37 cellular contexts compared by ENCODE assay signal in genomic region chr9:32380944-32381343, GRCh38. TPM values are rescaled to one million over a fixed set of nuclear protein-coding genes. Genes with fewer than 3 reads are reported as not detected.
DNase-seq lines count a peak whose midpoint lies in the region; ATAC-seq, FAIRE-seq and TF ChIP-seq lines count a peak whose summit lies in the region.
"Had no signal": no experiment of that assay in that cellular context is flagged by ENCODE, and none has a peak within 500 bp of the region (broad histone marks: within the 10 kb centered on the region; RNA-seq: fewer than 3 reads in every experiment).

No MANE protein-coding gene starts in this region.

- DNase-seq in activated CD4-positive, alpha-beta T cell treated with anti-CD3 and anti-CD28 coated beads, Interleukin-2, amount 10 ng/mL, durations not matched to agents 24 days and 14 days, result peak; percentile 48
- DNase-seq in activated CD4-positive, alpha-beta T cell treated with anti-CD3 and anti-CD28 coated beads, Interleukin-2, amount 50 U/mL, for 4 hours, result no peak
- no peak for DNase-seq in HepG2 (ENCODE audit: low spot score)
- no peak for DNase-seq in right lobe of liver
- peak; percentile 28 for DNase-seq in NCI-H69 (lab: John Stamatoyannopoulos, UW)
- peak; percentile 78 for DNase-seq in esophagus muscularis mucosa (ENCODE audit: extremely low spot score)
- DNase-seq in NCI-H1417 (lab: John Stamatoyannopoulos, UW), result no peak
- DNase-seq in activated CD4-positive, alpha-beta memory T cell treated with anti-CD3 and anti-CD28 coated beads, Interleukin-2, amount 10 ng/mL, durations not matched to agents 7 days and 5 days, result no peak
- DNase-seq: 8988T; ACHN; AML-193; BE2C; C1 segment of cervical spinal cord; Caco-2; Calu3; CD4-positive, alpha-beta memory T cell; CD4-positive, alpha-beta T cell; CD4-positive, CD25-positive, alpha-beta regulatory T cell; CD8-positive, alpha-beta memory T cell; CD8-positive, alpha-beta T cell; COR-L47; DMS 273 treated with DMSO at 0.1 percent for 48 hours; DMS153; DMS53; DMS79; DMS79 treated with DMSO at 0.1 percent for 48 hours; DND-41; EL had no signal

- TF ChIP-seq EP300 in HepG2 (IDR thresholded peaks at IDR 0.05; ENCODE audit: low read depth in 2 of 2, low read length in 2 of 2) (no peak), HepG2 (CRISPR knock-in tag; IDR thresholded peaks at IDR 0.05; ENCODE audit: borderline replicate concordance) (no peak), esophagus muscularis mucosa (IDR thresholded peaks at IDR 0.05) (no peak)

- H3K4me2 ChIP-seq in HepG2 (ENCODE audit: low read depth, low read length), result no peak overlapping the region
- H3K4me2 ChIP-seq: A549; BLaER1; BLaER1 treated with 17β-estradiol and CSF1 and Interleukin-3, amounts not matched to agents 10 nM and 100 nM had no signal

- no peaks in the 10 kb centered on the region for H3K36me3 ChIP-seq in HepG2 (replicated peaks in 1 of 2; ENCODE audit: control insufficient read depth in 1 of 2, insufficient read depth in 2 of 2, low read length in 2 of 2)
- no peaks in the 10 kb centered on the region for H3K36me3 ChIP-seq in right lobe of liver
- H3K36me3 ChIP-seq in esophagus muscularis mucosa, result no peaks in the 10 kb centered on the region
- H3K36me3 ChIP-seq: BE2C; BLaER1; BLaER1 treated with 17β-estradiol and CSF1 and Interleukin-3, amounts not matched to agents 10 nM and 100 nM had no signal

- H3K4me1 ChIP-seq in HepG2 (ENCODE audit: insufficient read depth, low read length) (peaks cover 36% of the 10 kb centered on the region), right lobe of liver (peaks cover 0 to 28% (median 10%) of the 10 kb centered on the region in 4 donors), esophagus muscularis mucosa (peaks cover 15 to 30% (median 24%) of the 10 kb centered on the region in 4 donors)
- H3K4me1 ChIP-seq: BE2C had no signal

- H3K9me3 Mint-ChIP-seq in activated CD4-positive, alpha-beta T cell treated with anti-CD3 and anti-CD28 coated beads, Interleukin-2, amount 10 ng/mL, durations not matched to agents 24 days and 14 days, result no peaks in the 10 kb centered on the region
- no peaks in the 10 kb centered on the region for H3K9me3 Mint-ChIP-seq in activated CD4-positive, alpha-beta memory T cell treated with anti-CD3 and anti-CD28 coated beads, Interleukin-2, amount 10 ng/mL, durations not matched to agents 7 days and 5 days
- H3K9me3 Mint-ChIP-seq: CD14-positive monocyte; CD4-positive, alpha-beta T cell; CD4-positive, CD25-positive, alpha-beta regulatory T cell; CD8-positive, alpha-beta memory T cell; CD8-positive, alpha-beta T cell had no signal

- H3K9me3 ChIP-seq in HepG2 (ENCODE audit: low read length) (no peaks in the 10 kb centered on the region), right lobe of liver (no peaks in the 10 kb centered on the region), esophagus muscularis mucosa (no peaks in the 10 kb centered on the region)
- H3K9me3 ChIP-seq: A549; BE2C; BLaER1; BLaER1 treated with 17β-estradiol and CSF1 and Interleukin-3, amounts not matched to agents 10 nM and 100 nM; Caco-2 had no signal

- H4K20me1 ChIP-seq in HepG2 (ENCODE audit: insufficient read depth, low read length), result no peaks in the 10 kb centered on the region

- peaks cover 32% of the 10 kb centered on the region for H3K27me3 Mint-ChIP-seq in activated CD4-positive, alpha-beta T cell treated with anti-CD3 and anti-CD28 coated beads, Interleukin-2, amount 10 ng/mL, durations not matched to agents 24 days and 14 days
- H3K27me3 Mint-ChIP-seq in activated CD4-positive, alpha-beta memory T cell treated with anti-CD3 and anti-CD28 coated beads, Interleukin-2, amount 10 ng/mL, durations not matched to agents 7 days and 5 days, result peaks cover 35% of the 10 kb centered on the region
- H3K27me3 Mint-ChIP-seq: CD4-positive, alpha-beta T cell had no signal

- CTCF ChIA-PET in HepG2 (lab: Yijun Ruan, JAX; ENCODE audit: low intra/inter-chr PET ratio, low total read pairs), result interaction anchor here (3.8 to 4.1 kb wide), 2 partner anchors 51 to 199 kb away, joined by 68 to 115 read pairs; no protein-coding TSS in a partner anchor
- CTCF ChIA-PET in activated CD4-positive, alpha-beta memory T cell treated with anti-CD3 and anti-CD28 coated beads, Interleukin-2, amount 10 ng/mL, durations not matched to agents 7 days and 5 days (lab: Charles Lee), result interaction anchor here (1.5 to 5.4 kb wide), 6 partner anchors 144 to 201 kb away, joined by 3 to 416 read pairs (median 46); partner anchors contain the start of genes NDUFB6, RIGI, SMIM27 and TOPORS

- TF ChIP-seq POLR2A in HepG2 (IDR thresholded peaks at IDR 0.05; ENCODE audit: insufficient read depth in 1 of 2, low read depth in 2 of 2, low read length in 2 of 2), result no peak
- no peak for TF ChIP-seq POLR2A in right lobe of liver (IDR thresholded peaks at IDR 0.05)
- TF ChIP-seq POLR2A in esophagus muscularis mucosa (IDR thresholded peaks at IDR 0.05; ENCODE audit: low read depth), result no peak

- 61% methylated on average over 3 of the region's 3 CpGs for WGBS in HepG2 (ENCODE audit: low lambda C conversion rate)
- WGBS in right lobe of liver (ENCODE audit: insufficient coverage, low coverage, low lambda C conversion rate, missing lambda C conversion rate), result 63% methylated on average over 2 of the region's 3 CpGs
- 82% methylated on average over 3 of the region's 3 CpGs for WGBS in esophagus muscularis mucosa

- intact Hi-C loops in activated CD4-positive, alpha-beta T cell treated with anti-CD3 and anti-CD28 coated beads, Interleukin-2, amount 10 ng/mL, durations not matched to agents 24 days and 14 days (cut with micrococcal nuclease), result no loop called here
- intact Hi-C loops in HepG2 (cut with micrococcal nuclease; ENCODE audit: unreplicated experiment), result no loop called here
- intact Hi-C loops in right lobe of liver (cut with DNase I), result no loop called here
- intact Hi-C loops in esophagus muscularis mucosa (cut with DNase I), result loop anchor here (10.0 kb wide), 1 partner anchor 884 kb away; the partner anchor contains the start of genes BAG1 and CHMP5

- TF ChIP-seq CTCF in HepG2 (CRISPR knock-in tag; IDR thresholded peaks at IDR 0.05), result no peak
- no peak for TF ChIP-seq CTCF in right lobe of liver (IDR thresholded peaks at IDR 0.05)
- TF ChIP-seq CTCF in esophagus muscularis mucosa (IDR thresholded peaks at IDR 0.05), result no peak

- ATAC-seq in HepG2 (no peak), right lobe of liver (no peak)
- ATAC-seq: A549; CD8-positive, alpha-beta T cell had no signal

- no peak overlapping the region for H3K4me3 Mint-ChIP-seq in activated CD4-positive, alpha-beta T cell treated with anti-CD3 and anti-CD28 coated beads, Interleukin-2, amount 10 ng/mL, durations not matched to agents 24 days and 14 days
- H3K4me3 Mint-ChIP-seq in activated CD4-positive, alpha-beta memory T cell treated with anti-CD3 and anti-CD28 coated beads, Interleukin-2, amount 10 ng/mL, durations not matched to agents 7 days and 5 days, result no peak overlapping the region
- H3K4me3 Mint-ChIP-seq: B cell; CD14-positive monocyte; CD4-positive, alpha-beta memory T cell; CD4-positive, alpha-beta T cell; CD8-positive, alpha-beta memory T cell; CD8-positive, alpha-beta T cell had no signal

- FAIRE-seq in HepG2 (lab: Jason Lieb, UNC), result no peak
- FAIRE-seq: A204.1, A549, D721Med had no signal

- in situ Hi-C loops in HepG2 (cut with HindIII; ENCODE audit: extremely low pct_ligation_motif_present, low pct_unique_long_range_greater_than_20kb), result loop anchor here (5.0 kb wide), 3 partner anchors 51 to 191 kb away; partner anchors contain the start of genes NDUFB6 and RIGI

- no peak for TF ChIP-seq RAD21 in HepG2 (CRISPR knock-in tag; IDR thresholded peaks at IDR 0.05)

- H2AFZ ChIP-seq in HepG2 (ENCODE audit: low read length), result no peak overlapping the region

- H3K4me3 ChIP-seq in HepG2 (replicated peaks in 1 of 3; ENCODE audit: insufficient read depth in 1 of 3, low read depth in 2 of 3, low read length in 3 of 3) (no peak overlapping the region), right lobe of liver (no peak overlapping the region), esophagus muscularis mucosa (no peak overlapping the region)
- H3K4me3 ChIP-seq: A549; BLaER1; BLaER1 treated with 17β-estradiol and CSF1 and Interleukin-3, amounts not matched to agents 10 nM and 100 nM had no signal

- no TSS peak for BruUV-seq in HepG2 (replicated peaks; lab: Mats Ljungman, UMichigan)

- H3K9ac ChIP-seq in HepG2 (ENCODE audit: insufficient read depth, low read depth, low read length), result no peak overlapping the region
- H3K9ac ChIP-seq: BLaER1; BLaER1 treated with 17β-estradiol and CSF1 and Interleukin-3, amounts not matched to agents 10 nM and 100 nM had no signal

- no peak overlapping the region for H3K27ac ChIP-seq in HepG2 (ENCODE audit: extremely low read length, insufficient read depth, low read length)
- no peak overlapping the region for H3K27ac ChIP-seq in right lobe of liver
- no peak overlapping the region for H3K27ac ChIP-seq in esophagus muscularis mucosa (replicated peaks in 1 of 4)
- H3K27ac ChIP-seq: 22Rv1; A549; BLaER1; BLaER1 treated with 17β-estradiol and CSF1 and Interleukin-3, amounts not matched to agents 10 nM and 100 nM; C4-2B had no signal

- peaks cover 17% of the 10 kb centered on the region for H3K4me1 Mint-ChIP-seq in activated CD4-positive, alpha-beta T cell treated with anti-CD3 and anti-CD28 coated beads, Interleukin-2, amount 10 ng/mL, durations not matched to agents 24 days and 14 days
- peaks cover 18% of the 10 kb centered on the region for H3K4me1 Mint-ChIP-seq in activated CD4-positive, alpha-beta memory T cell treated with anti-CD3 and anti-CD28 coated beads, Interleukin-2, amount 10 ng/mL, durations not matched to agents 7 days and 5 days

- H3K79me2 ChIP-seq in HepG2 (ENCODE audit: insufficient read depth, low read length), result peaks cover 13% of the 10 kb centered on the region

- no peak overlapping the region for H3K27ac Mint-ChIP-seq in activated CD4-positive, alpha-beta T cell treated with anti-CD3 and anti-CD28 coated beads, Interleukin-2, amount 10 ng/mL, durations not matched to agents 24 days and 14 days
- no peak overlapping the region for H3K27ac Mint-ChIP-seq in activated CD4-positive, alpha-beta memory T cell treated with anti-CD3 and anti-CD28 coated beads, Interleukin-2, amount 10 ng/mL, durations not matched to agents 7 days and 5 days
- H3K27ac Mint-ChIP-seq: B cell; CD14-positive monocyte; CD4-positive, alpha-beta memory T cell; CD4-positive, alpha-beta T cell; CD4-positive, CD25-positive, alpha-beta regulatory T cell; CD8-positive, alpha-beta T cell had no signal

- POLR2A ChIA-PET in HepG2 (lab: Yijun Ruan, JAX), result interaction anchor here (2.0 kb wide), 1 partner anchor 145 kb away, joined by 18 read pairs; the partner anchor contains the start of gene RIGI
- POLR2A ChIA-PET in activated CD4-positive, alpha-beta memory T cell treated with anti-CD3 and anti-CD28 coated beads, Interleukin-2, amount 10 ng/mL, durations not matched to agents 7 days and 5 days (lab: Charles Lee), result interaction anchor here (1.7 to 3.0 kb wide), 2 partner anchors 191 to 192 kb away, joined by 6 to 31 read pairs; partner anchors contain the start of gene NDUFB6

- H3K36me3 Mint-ChIP-seq in activated CD4-positive, alpha-beta T cell treated with anti-CD3 and anti-CD28 coated beads, Interleukin-2, amount 10 ng/mL, durations not matched to agents 24 days and 14 days (ENCODE audit: low read depth), result no peaks in the 10 kb centered on the region
- H3K36me3 Mint-ChIP-seq in activated CD4-positive, alpha-beta memory T cell treated with anti-CD3 and anti-CD28 coated beads, Interleukin-2, amount 10 ng/mL, durations not matched to agents 7 days and 5 days (ENCODE audit: low read depth), result no peaks in the 10 kb centered on the region
- H3K36me3 Mint-ChIP-seq: CD14-positive monocyte; CD4-positive, alpha-beta memory T cell; CD4-positive, CD25-positive, alpha-beta regulatory T cell; CD8-positive, alpha-beta T cell had no signal

- H3K27me3 ChIP-seq in HepG2 (ENCODE audit: control insufficient read depth in 1 of 2, insufficient read depth in 2 of 2, low read length in 2 of 2) (no peaks in the 10 kb centered on the region; a peak in 1 of 5 replicates), right lobe of liver (no peaks in the 10 kb centered on the region), esophagus muscularis mucosa (no peaks in the 10 kb centered on the region)
- H3K27me3 ChIP-seq: BLaER1; BLaER1 treated with 17β-estradiol and CSF1 and Interleukin-3, amounts not matched to agents 10 nM and 100 nM had no signal

RNA-seq across cellular contexts. Expression of gene ACO1, which starts 3.5 kb away (rescaled TPM):
- 7.4 TPM in 2 replicates for total RNA-seq in activated CD4-positive, alpha-beta T cell treated with anti-CD3 and anti-CD28 coated beads, Interleukin-2, amount 10 ng/mL, durations not matched to agents 24 days and 14 days
- total RNA-seq in HepG2 (2016; rRNA removed; fragmentation: Illumina TruSeq; extraction: Trizol) (48.2 and 68.9 TPM in 2 replicates), right lobe of liver (100 to 1,000 TPM in 3 of 6 experiments, 10 to 100 TPM in 3; 75.4 to 108 (median 98.1) TPM), esophagus muscularis mucosa (10 to 100 TPM; 64.4 to 91.9 (median 86.5) TPM)
- 2.2 and 2.8 TPM in 2 replicates for total RNA-seq in HepG2 (2016; cell fraction: cytosol; rRNA removed; fragmentation: Illumina TruSeq; extraction: Trizol; ENCODE audit: low read depth)
- 47.4 and 67.6 TPM in 2 replicates for total RNA-seq in HepG2 (2016; cell fraction: insoluble cytoplasmic fraction; rRNA removed; fragmentation: Illumina TruSeq; extraction: Trizol)
- total RNA-seq in HepG2 (2016; cell fraction: membrane; rRNA removed; fragmentation: Illumina TruSeq; extraction: Trizol), result 12.2 and 12.8 TPM in 2 replicates
- total RNA-seq in HepG2 (2016; cell fraction: nucleus; rRNA removed; fragmentation: Illumina TruSeq; extraction: Trizol), result 29.5 and 29.9 TPM in 2 replicates
- polyA plus RNA-seq in HepG2 (2011; rRNA removed), result 18.2 and 20.1 TPM in 2 replicates
- polyA plus RNA-seq in HepG2 (2011; cell fraction: cytosol; rRNA removed), result 16.7 and 19.7 TPM in 2 replicates
- polyA plus RNA-seq in HepG2 (2011; cell fraction: nucleus; rRNA removed), result 9.5 and 11.8 TPM in 2 replicates
- polyA plus RNA-seq in HepG2 (2012), result 16.9 and 21.1 TPM in 2 replicates
- 1.9 and 2.4 TPM in 2 replicates for polyA plus RNA-seq in HepG2 (2016; cell fraction: cytosol; fragmentation: Illumina TruSeq; extraction: Trizol; ENCODE audit: low read depth)
- polyA plus RNA-seq in HepG2 (2016; cell fraction: insoluble cytoplasmic fraction; fragmentation: Illumina TruSeq; extraction: Trizol; ENCODE audit: low read depth), result 48.7 and 51.7 TPM in 2 replicates
- polyA plus RNA-seq in HepG2 (2016; cell fraction: membrane; fragmentation: Illumina TruSeq; extraction: Trizol; ENCODE audit: low read depth), result 5.4 and 5.5 TPM in 2 replicates
- polyA plus RNA-seq in HepG2 (2016; cell fraction: nucleus; fragmentation: Illumina TruSeq; extraction: Trizol; ENCODE audit: insufficient read depth, low read depth), result 19.4 and 21.0 TPM in 2 replicates
- polyA minus RNA-seq in HepG2 (2011; rRNA and poly(A)+ RNA removed; ENCODE audit: low replicate concordance), result 33.7 and 43.0 TPM in 2 replicates
- polyA minus RNA-seq in HepG2 (2011; cell fraction: cytosol; rRNA and poly(A)+ RNA removed), result 21.6 and 23.6 TPM in 2 replicates
- 26.0 and 30.2 TPM in 2 replicates for polyA minus RNA-seq in HepG2 (2011; cell fraction: nucleus; rRNA and poly(A)+ RNA removed)
- total RNA-seq in activated CD4-positive, alpha-beta memory T cell treated with anti-CD3 and anti-CD28 coated beads, Interleukin-2, amount 10 ng/mL, durations not matched to agents 7 days and 5 days, result 1 to 10 TPM; 6.4 to 6.6 TPM

Comparison
In these comparisons a context has a peak if more than half of its experiments do, and no peak if none do; other contexts are left out.
1. DNase-seq: peak in activated CD4-positive, alpha-beta T cell treated with anti-CD3 and anti-CD28 coated beads, Interleukin-2, amount 10 ng/mL, durations not matched to agents 24 days and 14 days (single experiment), NCI-H69 (single experiment) and esophagus muscularis mucosa (single experiment); none in activated CD4-positive, alpha-beta T cell treated with anti-CD3 and anti-CD28 coated beads, Interleukin-2, amount 50 U/mL, for 4 hours (0 of 2), HepG2 (single experiment), right lobe of liver (0 of 3), NCI-H1417 (0 of 3) and activated CD4-positive, alpha-beta memory T cell treated with anti-CD3 and anti-CD28 coated beads, Interleukin-2, amount 10 ng/mL, durations not matched to agents 7 days and 5 days (single experiment).